In the genomic region with DNA sequence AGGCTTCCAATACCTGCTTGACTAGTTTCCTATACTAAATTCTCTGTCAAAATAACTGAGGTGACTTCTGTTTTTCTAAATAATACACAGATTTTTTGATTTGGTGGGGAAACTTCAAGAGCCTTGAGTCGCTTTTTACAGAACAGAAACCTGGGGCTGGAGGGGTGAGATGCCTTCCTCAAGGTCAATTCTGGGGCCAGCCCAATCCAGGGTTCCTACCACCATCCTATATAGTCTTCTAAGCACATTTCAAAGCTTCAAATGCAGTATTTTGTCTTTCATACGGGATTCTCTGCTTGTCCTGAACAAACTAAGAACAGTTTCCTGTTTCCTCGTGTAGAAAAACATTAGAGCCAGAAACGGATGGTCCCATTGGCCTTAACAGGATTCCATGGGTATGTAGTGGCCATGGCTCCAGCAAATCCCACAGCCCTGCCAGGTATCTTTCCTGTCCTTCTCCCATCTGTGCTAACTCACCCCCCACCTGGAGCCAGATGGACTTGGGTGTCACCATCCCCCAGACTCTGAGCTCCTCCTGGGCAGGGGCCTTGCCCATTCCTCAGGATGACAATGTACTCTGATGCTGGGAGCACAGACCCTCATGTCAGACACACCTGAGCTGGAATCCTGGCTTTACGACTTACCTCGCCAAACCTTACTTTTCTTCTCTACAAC, we compare ENCODE assay signal across 9 cellular contexts.
A peak's percentile ranks its signal among the peaks of the same experiment; 100 is the strongest.
DNase-seq lines count a peak whose midpoint lies in the region; ATAC-seq and TF ChIP-seq lines count a peak whose summit lies in the region.
"Had no signal": no experiment of that assay in that cellular context is flagged by ENCODE, and none has a peak within 500 bp of the region (broad histone marks: within the 10 kb centered on the region; RNA-seq: fewer than 3 reads in every experiment).

No MANE protein-coding gene starts in this region.

- TF ChIP-seq CTCF in KMS-11 (conservative IDR thresholded peaks at IDR 0.05; ENCODE audit: low read depth, low read length), result no peak
- no peak for TF ChIP-seq CTCF in stomach (IDR thresholded peaks at IDR 0.05)

- H3K4me2 ChIP-seq in KMS-11, result peak overlapping the region; percentile 67

- peak overlapping the region; percentile 95 for H3K27ac Mint-ChIP-seq in activated CD4-positive, alpha-beta T cell treated with anti-CD3 and anti-CD28 coated beads for 36 hours

- peaks cover 41% of the 10 kb centered on the region for H3K4me1 Mint-ChIP-seq in activated CD4-positive, alpha-beta T cell treated with anti-CD3 and anti-CD28 coated beads for 36 hours

- POLR2A ChIA-PET in activated CD4-positive, alpha-beta T cell treated with anti-CD3 and anti-CD28 coated beads for 36 hours (lab: Charles Lee), result interaction anchor here (1.2 to 1.7 kb wide), 3 partner anchors 14 to 38 kb away, joined by 4 to 11 read pairs (median 6); no protein-coding TSS in a partner anchor

- no peaks in the 10 kb centered on the region for H3K79me2 ChIP-seq in KMS-11 (ENCODE audit: insufficient read depth, low read depth)

- H3K4me3 ChIP-seq in KMS-11 (IDR thresholded peaks at IDR 0.05; ENCODE audit: insufficient read depth, low read depth, low read length) (no peak overlapping the region), stomach (no peak overlapping the region)

- no peaks in the 10 kb centered on the region for H3K27me3 ChIP-seq in KMS-11 (ENCODE audit: insufficient read depth, low read depth)
- peaks cover 0 to 13% (median 0%) of the 10 kb centered on the region in 3 donors for H3K27me3 ChIP-seq in stomach

- no peak for TF ChIP-seq EP300 in stomach (IDR thresholded peaks at IDR 0.05)

- TF ChIP-seq POLR2A in stomach (IDR thresholded peaks at IDR 0.05), result no peak

- no peak for DNase-seq in activated CD4-positive, alpha-beta T cell treated with anti-CD3 and anti-CD28 coated beads for 36 hours
- DNase-seq in activated CD4-positive, alpha-beta T cell treated with anti-CD3 and anti-CD28 coated beads, Interleukin-2, amount 50 U/mL, for 48 hours, result no peak
- DNase-seq in ecto neural progenitor cell (ENCODE audit: low spot score) (peak; percentile 30), stomach (peak; percentile 21), superior temporal gyrus (ENCODE audit: extremely low spot score) (no peak), medulla oblongata (ENCODE audit: extremely low spot score) (no peak)

- CTCF ChIA-PET in activated CD4-positive, alpha-beta T cell treated with anti-CD3 and anti-CD28 coated beads for 36 hours (lab: Charles Lee), result interaction anchor here (0.6 to 4.7 kb wide), 13 partner anchors 8 to 266 kb away, joined by 3 to 49 read pairs (median 4); a partner anchor contains a TSS

- peaks cover 17% of the 10 kb centered on the region for H3K36me3 Mint-ChIP-seq in activated CD4-positive, alpha-beta T cell treated with anti-CD3 and anti-CD28 coated beads for 36 hours (ENCODE audit: low read depth)

- intact Hi-C loops in activated CD4-positive, alpha-beta T cell treated with anti-CD3 and anti-CD28 coated beads for 36 hours (cut with DNase I, micrococcal nuclease), result loop anchor here (1.0 kb wide), 3 partner anchors 10 to 38 kb away; no protein-coding TSS in a partner anchor
- intact Hi-C loops in stomach (cut with DNase I; ENCODE audit: low total_unique reads), result no loop called here

- H3K27me3 Mint-ChIP-seq in activated CD4-positive, alpha-beta T cell treated with anti-CD3 and anti-CD28 coated beads for 36 hours, result no peaks in the 10 kb centered on the region

- no peaks in the 10 kb centered on the region for H4K20me1 ChIP-seq in KMS-11 (ENCODE audit: insufficient read depth)

- peaks cover 6% of the 10 kb centered on the region for H3K9me3 Mint-ChIP-seq in activated CD4-positive, alpha-beta T cell treated with anti-CD3 and anti-CD28 coated beads for 36 hours (ENCODE audit: low read depth)

- no peak for ATAC-seq in activated CD4-positive, alpha-beta T cell treated with anti-CD3 and anti-CD28 coated beads for 36 hours
- ATAC-seq in GM21360 (IDR thresholded peaks at IDR 0.05; ENCODE audit: unreplicated experiment), result no peak

- peaks cover 16% of the 10 kb centered on the region for H3K4me1 ChIP-seq in KMS-11 (ENCODE audit: low read depth, poor library complexity, severe bottlenecking)
- peaks cover 0 to 19% (median 10%) of the 10 kb centered on the region in 4 donors for H3K4me1 ChIP-seq in stomach

- H2AFZ ChIP-seq in KMS-11 (ENCODE audit: low read depth), result peak overlapping the region; percentile 64

- H3K27ac ChIP-seq in KMS-11 (peak overlapping the region; percentile 24; the same call in 1 of the 2 replicates), stomach (peak overlapping the region in 4 of 5 donors; percentile 11 to 68 (median 29))
- H3K27ac ChIP-seq: epithelial cell of prostate had no signal

- H3K9me3 ChIP-seq in stomach, result no peaks in the 10 kb centered on the region

- 59 to 66% (median 66%) methylated on average over 6 of the region's 6 CpGs for WGBS in stomach, 5 donors

- H3K9ac ChIP-seq in KMS-11, result peak overlapping the region; percentile 7; the same call in 1 of the 2 replicates

- H3K4me3 Mint-ChIP-seq in activated CD4-positive, alpha-beta T cell treated with anti-CD3 and anti-CD28 coated beads for 36 hours, result peak overlapping the region; percentile 70

- no peaks in the 10 kb centered on the region for H3K36me3 ChIP-seq in KMS-11 (ENCODE audit: insufficient read depth)
- H3K36me3 ChIP-seq in stomach, result no peaks in the 10 kb centered on the region

Comparison
In these comparisons a context has a peak if more than half of its experiments do, and no peak if none do; other contexts are left out.
1. DNase-seq: peak in ecto neural progenitor cell (single experiment) and stomach (single experiment); none in activated CD4-positive, alpha-beta T cell treated with anti-CD3 and anti-CD28 coated beads for 36 hours (single experiment), activated CD4-positive, alpha-beta T cell treated with anti-CD3 and anti-CD28 coated beads, Interleukin-2, amount 50 U/mL, for 48 hours (0 of 2), superior temporal gyrus (single experiment) and medulla oblongata (single experiment).